Comparison of ENCODE assay signal across 1 cellular context in genomic region chr11:120674537-120674936, GRCh38.
TF ChIP-seq lines count a peak whose summit lies in the region.

No MANE protein-coding gene starts in this region.

TF ChIP-seq in HepG2, 621 proteins besides CTCF, POLR2A, EP300 and RAD21 (continued from another document and continues in another):
- TF ChIP-seq ZMYM3 (CRISPR knock-in tag; IDR thresholded peaks at IDR 0.05): peak; percentile 57; the same call in 1 of the 2 replicates
- no peak for TF ChIP-seq POLR2AphosphoS5 (IDR thresholded peaks at IDR 0.05; ENCODE audit: low read depth, low read length)
- TF ChIP-seq AHDC1 (CRISPR knock-in tag; IDR thresholded peaks at IDR 0.05; ENCODE audit: borderline replicate concordance): peak; percentile 54; the same call in 1 of the 2 replicates
- no peak for TF ChIP-seq ZNF451 (CRISPR knock-in tag; IDR thresholded peaks at IDR 0.05)
- TF ChIP-seq KMT2B (CRISPR knock-in tag; IDR thresholded peaks at IDR 0.05): no peak
- TF ChIP-seq ZNF891 (CRISPR knock-in tag; IDR thresholded peaks at IDR 0.05): no peak
- TF ChIP-seq CEBPB (IDR thresholded peaks at IDR 0.05; ENCODE audit: borderline replicate concordance, low read depth, low read length): 0 out of 2 replicates have a peak, but pooled peaks have one; percentile 24
- TF ChIP-seq GRHL1 (CRISPR knock-in tag; conservative IDR thresholded peaks at IDR 0.05): no peak
- no peak for TF ChIP-seq ZNF703 (CRISPR knock-in tag; IDR thresholded peaks at IDR 0.05; ENCODE audit: borderline replicate concordance)
- TF ChIP-seq ZBTB38 (CRISPR knock-in tag; IDR thresholded peaks at IDR 0.05): no peak
- peak; percentile 19; the same call in 1 of the 2 replicates for TF ChIP-seq THRA (CRISPR knock-in tag; IDR thresholded peaks at IDR 0.05; ENCODE audit: borderline replicate concordance)
- TF ChIP-seq ZBTB10 (CRISPR knock-in tag; IDR thresholded peaks at IDR 0.05; ENCODE audit: borderline replicate concordance): peak; percentile 70; the same call in 1 of the 2 replicates
- TF ChIP-seq CERS6 (CRISPR knock-in tag; IDR thresholded peaks at IDR 0.05): no peak
- no peak for TF ChIP-seq KDM1A (CRISPR knock-in tag; IDR thresholded peaks at IDR 0.05)
- TF ChIP-seq ZNF331 (CRISPR knock-in tag; IDR thresholded peaks at IDR 0.05): peak; percentile 42; the same call in 1 of the 2 replicates
- TF ChIP-seq ZNF713 (CRISPR knock-in tag; IDR thresholded peaks at IDR 0.05): no peak
- TF ChIP-seq ZNF770 (CRISPR knock-in tag; IDR thresholded peaks at IDR 0.05): no peak
- no peak for TF ChIP-seq AKAP8 (CRISPR knock-in tag; IDR thresholded peaks at IDR 0.05)
- no peak for TF ChIP-seq TBP (CRISPR knock-in tag; IDR thresholded peaks at IDR 0.05)
- TF ChIP-seq ETV6 (CRISPR knock-in tag; conservative IDR thresholded peaks at IDR 0.05): no peak
- TF ChIP-seq ZNF678 (CRISPR knock-in tag; IDR thresholded peaks at IDR 0.05): no peak
- no peak for TF ChIP-seq ZSCAN9 (CRISPR knock-in tag; IDR thresholded peaks at IDR 0.05; ENCODE audit: borderline replicate concordance)
- TF ChIP-seq RFX3 (CRISPR knock-in tag; IDR thresholded peaks at IDR 0.05): no peak
- TF ChIP-seq ZNF775 (CRISPR knock-in tag; IDR thresholded peaks at IDR 0.05; ENCODE audit: borderline replicate concordance): no peak
- TF ChIP-seq ZNF800 (CRISPR knock-in tag; IDR thresholded peaks at IDR 0.05): 0 out of 2 replicates have a peak, but pooled peaks have one; percentile 25
- no peak for TF ChIP-seq FOXM1 (CRISPR knock-in tag; IDR thresholded peaks at IDR 0.05)
- no peak for TF ChIP-seq DR1 (CRISPR knock-in tag; IDR thresholded peaks at IDR 0.05)
- no peak for TF ChIP-seq ZC3H13 (CRISPR knock-in tag; IDR thresholded peaks at IDR 0.05)
- TF ChIP-seq SNAPC2 (CRISPR knock-in tag; IDR thresholded peaks at IDR 0.05): no peak
- TF ChIP-seq ZBTB42 (CRISPR knock-in tag; IDR thresholded peaks at IDR 0.05): no peak
- no peak for TF ChIP-seq ZNF33A (CRISPR knock-in tag; IDR thresholded peaks at IDR 0.05; ENCODE audit: borderline replicate concordance)
- TF ChIP-seq RFX1 (IDR thresholded peaks at IDR 0.05): no peak
- no peak for TF ChIP-seq HCFC1 (IDR thresholded peaks at IDR 0.05; ENCODE audit: low read depth, low read length)
- TF ChIP-seq XBP1 (CRISPR knock-in tag; IDR thresholded peaks at IDR 0.05): no peak
- no peak for TF ChIP-seq KLF9 (CRISPR knock-in tag; IDR thresholded peaks at IDR 0.05; ENCODE audit: low read depth)
- TF ChIP-seq THYN1 (CRISPR knock-in tag; IDR thresholded peaks at IDR 0.05; ENCODE audit: borderline replicate concordance, low read depth): no peak
- no peak for TF ChIP-seq ZNF660 (CRISPR knock-in tag; IDR thresholded peaks at IDR 0.05; ENCODE audit: borderline replicate concordance, low read depth)
- TF ChIP-seq ZNF460 (CRISPR knock-in tag; IDR thresholded peaks at IDR 0.05; ENCODE audit: borderline replicate concordance): no peak
- peak; percentile 36; the same call in 1 of the 2 replicates for TF ChIP-seq ZBTB43 (CRISPR knock-in tag; conservative IDR thresholded peaks at IDR 0.05)
- no peak for TF ChIP-seq NFYC (CRISPR knock-in tag; IDR thresholded peaks at IDR 0.05)
- no peak for TF ChIP-seq ZNF256 (CRISPR knock-in tag; conservative IDR thresholded peaks at IDR 0.05)
- no peak for TF ChIP-seq CREB1 (IDR thresholded peaks at IDR 0.05)
- no peak; the same call in 1 of the 2 replicates for TF ChIP-seq CREB1 (CRISPR knock-in tag; IDR thresholded peaks at IDR 0.05)
- no peak for TF ChIP-seq ZNF10 (CRISPR knock-in tag; IDR thresholded peaks at IDR 0.05; ENCODE audit: borderline replicate concordance, low read depth)
- TF ChIP-seq MEF2D (CRISPR knock-in tag; IDR thresholded peaks at IDR 0.05): 0 out of 2 replicates have a peak, but pooled peaks have one; percentile 19
- no peak for TF ChIP-seq ONECUT2 (CRISPR knock-in tag; IDR thresholded peaks at IDR 0.05)
- TF ChIP-seq POGK (CRISPR knock-in tag; conservative IDR thresholded peaks at IDR 0.05): no peak
- TF ChIP-seq TCF7 (IDR thresholded peaks at IDR 0.05; ENCODE audit: low read depth): peak; percentile 93
